14 cellular contexts compared by ENCODE assay signal in genomic region chr11:130603585-130603906, GRCh38.
A peak's percentile ranks its signal among the peaks of the same experiment; 100 is the strongest.
DNase-seq lines count a peak whose midpoint lies in the region; ATAC-seq and TF ChIP-seq lines count a peak whose summit lies in the region.
"Had no signal": no experiment of that assay in that cellular context is flagged by ENCODE, and none has a peak within 500 bp of the region (broad histone marks: within the 10 kb centered on the region; RNA-seq: fewer than 3 reads in every experiment).

No MANE protein-coding gene starts in this region.

- H3K4me1 ChIP-seq in mucosa of rectum (ENCODE audit: control insufficient read depth in 2 of 2, insufficient read depth in 2 of 2, low read length in 2 of 2): peaks cover 0 to 9% of the 10 kb centered on the region in 2 donors
- H3K4me1 ChIP-seq: Caco-2, HAP-1 had no signal

- H3K36me3 Mint-ChIP-seq in activated naive CD8-positive, alpha-beta T cell treated with anti-CD3 and anti-CD28 coated beads for 36 hours: no peaks in the 10 kb centered on the region
- no peaks in the 10 kb centered on the region for H3K36me3 Mint-ChIP-seq in activated naive CD8-positive, alpha-beta T cell treated with anti-CD3 and anti-CD28 coated beads, Interleukin-2, amount 50 U/mL, for 24 hours (ENCODE audit: low read depth)
- H3K36me3 Mint-ChIP-seq: CD8-positive, alpha-beta memory T cell had no signal

- DNase-seq in activated naive CD8-positive, alpha-beta T cell treated with anti-CD3 and anti-CD28 coated beads for 36 hours: no peak
- no peak for DNase-seq in activated naive CD8-positive, alpha-beta T cell treated with anti-CD3 and anti-CD28 coated beads, Interleukin-2, amount 50 U/mL, for 24 hours
- DNase-seq in renal cortical epithelial cell (ENCODE audit: low read depth) (peak; percentile 6), DMS53 (lab: John Stamatoyannopoulos, UW) (no peak), omental fat pad (ENCODE audit: low spot score) (no peak), NCI-H1105 treated with DMSO at 0.1 percent for 48 hours (lab: John Stamatoyannopoulos, UW) (no peak)
- DNase-seq: 8988T; AML-193; Caco-2; CD8-positive, alpha-beta memory T cell; GF-D8 had no signal

- H3K9ac ChIP-seq in mucosa of rectum (ENCODE audit: low read depth in 1 of 2, low read length in 2 of 2): no peak overlapping the region
- H3K9ac ChIP-seq: BLaER1 had no signal

- H3K27me3 Mint-ChIP-seq in activated naive CD8-positive, alpha-beta T cell treated with anti-CD3 and anti-CD28 coated beads for 36 hours: peaks cover 5% of the 10 kb centered on the region
- H3K27me3 Mint-ChIP-seq in activated naive CD8-positive, alpha-beta T cell treated with anti-CD3 and anti-CD28 coated beads, Interleukin-2, amount 50 U/mL, for 24 hours: peaks cover 4% of the 10 kb centered on the region

- H3K27ac Mint-ChIP-seq in activated naive CD8-positive, alpha-beta T cell treated with anti-CD3 and anti-CD28 coated beads for 36 hours: peak overlapping the region; percentile 14
- H3K27ac Mint-ChIP-seq in activated naive CD8-positive, alpha-beta T cell treated with anti-CD3 and anti-CD28 coated beads, Interleukin-2, amount 50 U/mL, for 24 hours: no peak overlapping the region
- H3K27ac Mint-ChIP-seq: CD8-positive, alpha-beta memory T cell had no signal

- no peak overlapping the region for H3K4me3 ChIP-seq in mucosa of rectum (ENCODE audit: low read length in 2 of 2)
- H3K4me3 ChIP-seq: BLaER1, HAP-1 had no signal

- no peaks in the 10 kb centered on the region for H3K27me3 ChIP-seq in mucosa of rectum (ENCODE audit: control insufficient read depth in 2 of 2, insufficient read depth in 2 of 2, low read length in 2 of 2)
- H3K27me3 ChIP-seq: BLaER1 had no signal

- no peaks in the 10 kb centered on the region for H3K9me3 ChIP-seq in mucosa of rectum (ENCODE audit: control insufficient read depth in 2 of 2, low read length in 2 of 2)
- H3K9me3 ChIP-seq: BLaER1, Caco-2, HAP-1 had no signal

- no peaks in the 10 kb centered on the region for H3K4me1 Mint-ChIP-seq in activated naive CD8-positive, alpha-beta T cell treated with anti-CD3 and anti-CD28 coated beads for 36 hours
- no peaks in the 10 kb centered on the region for H3K4me1 Mint-ChIP-seq in activated naive CD8-positive, alpha-beta T cell treated with anti-CD3 and anti-CD28 coated beads, Interleukin-2, amount 50 U/mL, for 24 hours
- H3K4me1 Mint-ChIP-seq: CD8-positive, alpha-beta memory T cell had no signal

- TF ChIP-seq CTCF in omental fat pad (IDR thresholded peaks at IDR 0.05): no peak

- no peaks in the 10 kb centered on the region for H3K9me3 Mint-ChIP-seq in activated naive CD8-positive, alpha-beta T cell treated with anti-CD3 and anti-CD28 coated beads for 36 hours
- no peaks in the 10 kb centered on the region for H3K9me3 Mint-ChIP-seq in activated naive CD8-positive, alpha-beta T cell treated with anti-CD3 and anti-CD28 coated beads, Interleukin-2, amount 50 U/mL, for 24 hours
- H3K9me3 Mint-ChIP-seq: CD8-positive, alpha-beta memory T cell had no signal

- ATAC-seq in activated naive CD8-positive, alpha-beta T cell treated with anti-CD3 and anti-CD28 coated beads, Interleukin-2, amount 50 U/mL, for 24 hours: no peak
- ATAC-seq in omental fat pad (ENCODE audit: low FRiP score): no peak

- H3K27ac ChIP-seq in mucosa of rectum (ENCODE audit: low read depth in 2 of 2, low read length in 2 of 2): peak overlapping the region; percentile 52 to 61
- H3K27ac ChIP-seq: BLaER1 had no signal

- no peak overlapping the region for H3K4me3 Mint-ChIP-seq in activated naive CD8-positive, alpha-beta T cell treated with anti-CD3 and anti-CD28 coated beads for 36 hours
- no peak overlapping the region for H3K4me3 Mint-ChIP-seq in activated naive CD8-positive, alpha-beta T cell treated with anti-CD3 and anti-CD28 coated beads, Interleukin-2, amount 50 U/mL, for 24 hours
- H3K4me3 Mint-ChIP-seq: CD8-positive, alpha-beta memory T cell had no signal

- no peaks in the 10 kb centered on the region for H3K36me3 ChIP-seq in mucosa of rectum (ENCODE audit: control insufficient read depth in 2 of 2, insufficient read depth in 2 of 2, low read length in 2 of 2)
- H3K36me3 ChIP-seq: BLaER1, HAP-1 had no signal
